In the genomic region with DNA sequence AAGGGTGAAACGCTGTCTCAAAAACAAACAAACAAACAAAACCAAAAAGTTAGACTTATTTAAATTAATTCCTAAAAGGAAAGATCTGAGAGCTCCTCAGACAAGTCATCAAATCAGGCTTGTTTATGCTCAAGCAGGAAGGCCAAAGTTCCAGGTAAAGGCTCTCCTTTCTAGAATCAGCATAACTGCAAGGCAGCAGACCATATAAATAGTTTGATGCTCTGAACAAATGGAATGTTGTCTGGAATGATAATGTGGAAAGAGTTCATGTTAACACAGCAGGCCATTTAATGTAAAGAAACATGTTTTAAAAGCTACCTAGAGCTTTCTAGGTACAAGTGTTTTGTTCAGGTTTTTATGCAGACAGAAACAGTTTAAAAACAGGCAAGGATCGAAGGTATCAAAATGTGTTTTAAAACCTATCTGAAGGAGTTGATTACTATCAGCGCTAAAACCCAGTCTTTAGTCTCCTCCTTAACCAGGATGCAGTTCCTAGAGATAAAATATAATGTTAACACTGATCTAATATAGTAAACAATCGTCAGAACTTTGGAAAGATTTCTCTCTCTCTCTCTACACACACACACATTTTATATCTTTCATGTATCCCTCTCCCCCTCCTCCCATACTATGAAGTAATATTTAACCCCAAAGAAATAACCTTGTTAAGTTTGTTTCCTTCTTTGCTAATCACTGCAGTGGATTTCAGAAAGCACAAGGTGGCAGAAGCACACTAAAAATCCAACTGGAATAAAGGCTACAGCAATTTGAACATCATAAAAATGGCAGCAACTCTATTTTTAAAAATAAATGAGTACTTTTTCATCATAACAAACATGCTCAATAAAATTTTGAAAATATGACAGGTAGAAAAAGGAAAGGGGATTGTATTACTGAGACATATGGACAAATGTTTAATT, we compare ENCODE assay signal across 8 cellular contexts.
DNase-seq lines count a peak whose midpoint lies in the region; ATAC-seq, FAIRE-seq and TF ChIP-seq lines count a peak whose summit lies in the region.

No MANE protein-coding gene starts in this region.

- H3K9me3 Mint-ChIP-seq in WTC11 = peaks cover 31% of the 10 kb centered on the region
- no peaks in the 10 kb centered on the region for H3K9me3 Mint-ChIP-seq in stimulated activated memory B cell treated with anti-CD40 and anti-IgM and Interleukin-4, amounts not matched to agents 10 μg/mL and 1 μg/mL and 100 μg/mL, for 72 hours

- peaks cover 72% of the 10 kb centered on the region for H3K36me3 Mint-ChIP-seq in WTC11
- peaks cover 26% of the 10 kb centered on the region for H3K36me3 Mint-ChIP-seq in stimulated activated memory B cell treated with anti-CD40 and anti-IgM and Interleukin-4, amounts not matched to agents 10 μg/mL and 1 μg/mL and 100 μg/mL, for 72 hours

- peak overlapping the region; percentile 44; the same call in 1 of the 2 replicates for H3K27ac Mint-ChIP-seq in WTC11
- no peak overlapping the region for H3K27ac Mint-ChIP-seq in stimulated activated memory B cell treated with anti-CD40 and anti-IgM and Interleukin-4, amounts not matched to agents 10 μg/mL and 1 μg/mL and 100 μg/mL, for 72 hours

- no peak for TF ChIP-seq CTCF in WTC11 (IDR thresholded peaks at IDR 0.05)

- H3K4me1 Mint-ChIP-seq in WTC11 = peaks cover 50% of the 10 kb centered on the region
- peaks cover 6% of the 10 kb centered on the region for H3K4me1 Mint-ChIP-seq in stimulated activated memory B cell treated with anti-CD40 and anti-IgM and Interleukin-4, amounts not matched to agents 10 μg/mL and 1 μg/mL and 100 μg/mL, for 72 hours

- ATAC-seq in WTC11 = no peak
- no peak for ATAC-seq in stimulated activated memory B cell treated with anti-CD40 and anti-IgM and Interleukin-4, amounts not matched to agents 10 μg/mL and 1 μg/mL and 100 μg/mL, for 72 hours

- peak; percentile 96 for FAIRE-seq in islet of Langerhans (lab: Jason Lieb, UNC)

- CTCF ChIA-PET in WTC11 (lab: Charles Lee) = interaction anchor here (0.6 kb wide), 1 partner anchor 185 kb away, joined by 3 read pairs; no protein-coding TSS in a partner anchor

- H3K4me3 Mint-ChIP-seq in WTC11 = no peak overlapping the region
- no peak overlapping the region for H3K4me3 Mint-ChIP-seq in stimulated activated memory B cell treated with anti-CD40 and anti-IgM and Interleukin-4, amounts not matched to agents 10 μg/mL and 1 μg/mL and 100 μg/mL, for 72 hours

- no peaks in the 10 kb centered on the region for H3K27me3 Mint-ChIP-seq in WTC11 (ENCODE audit: low read depth)
- H3K27me3 Mint-ChIP-seq in stimulated activated memory B cell treated with anti-CD40 and anti-IgM and Interleukin-4, amounts not matched to agents 10 μg/mL and 1 μg/mL and 100 μg/mL, for 72 hours = no peaks in the 10 kb centered on the region

- POLR2A ChIA-PET in WTC11 (lab: Charles Lee) = no interaction called here

- DNase-seq in GM04503 (ENCODE audit: low read depth) = peak; percentile 31
- peak; percentile 38 for DNase-seq in HuH-7.5 (ENCODE audit: low spot score)
- DNase-seq in WTC11 (ENCODE audit: low spot score) = no peak
- DNase-seq in COLO668 (lab: John Stamatoyannopoulos, UW; ENCODE audit: unreplicated experiment) = no peak
- DNase-seq in SHP77 (lab: John Stamatoyannopoulos, UW) = no peak
- no peak for DNase-seq in germinal center (ENCODE audit: low spot score)

TF ChIP-seq in WTC11, 78 proteins besides CTCF, POLR2A, EP300 and RAD21 (continues in another document):
- TF ChIP-seq TEAD1 (CRISPR knock-in tag; IDR thresholded peaks at IDR 0.05) (no peak), TCF7 (CRISPR knock-in tag; IDR thresholded peaks at IDR 0.05; ENCODE audit: low read depth) (no peak), GABPB1 (CRISPR knock-in tag; IDR thresholded peaks at IDR 0.05) (no peak), FOXJ3 (CRISPR knock-in tag; IDR thresholded peaks at IDR 0.05; ENCODE audit: borderline replicate concordance) (no peak), CREB1 (CRISPR knock-in tag; IDR thresholded peaks at IDR 0.05) (no peak), GRHL2 (CRISPR knock-in tag; IDR thresholded peaks at IDR 0.05; ENCODE audit: insufficient replicate concordance, severe bottlenecking) (no peak), SMAD4 (CRISPR knock-in tag; IDR thresholded peaks at IDR 0.05) (no peak), NFYB (CRISPR knock-in tag; conservative IDR thresholded peaks at IDR 0.05; ENCODE audit: low read depth) (no peak)
- TF ChIP-seq, protein P1, sequence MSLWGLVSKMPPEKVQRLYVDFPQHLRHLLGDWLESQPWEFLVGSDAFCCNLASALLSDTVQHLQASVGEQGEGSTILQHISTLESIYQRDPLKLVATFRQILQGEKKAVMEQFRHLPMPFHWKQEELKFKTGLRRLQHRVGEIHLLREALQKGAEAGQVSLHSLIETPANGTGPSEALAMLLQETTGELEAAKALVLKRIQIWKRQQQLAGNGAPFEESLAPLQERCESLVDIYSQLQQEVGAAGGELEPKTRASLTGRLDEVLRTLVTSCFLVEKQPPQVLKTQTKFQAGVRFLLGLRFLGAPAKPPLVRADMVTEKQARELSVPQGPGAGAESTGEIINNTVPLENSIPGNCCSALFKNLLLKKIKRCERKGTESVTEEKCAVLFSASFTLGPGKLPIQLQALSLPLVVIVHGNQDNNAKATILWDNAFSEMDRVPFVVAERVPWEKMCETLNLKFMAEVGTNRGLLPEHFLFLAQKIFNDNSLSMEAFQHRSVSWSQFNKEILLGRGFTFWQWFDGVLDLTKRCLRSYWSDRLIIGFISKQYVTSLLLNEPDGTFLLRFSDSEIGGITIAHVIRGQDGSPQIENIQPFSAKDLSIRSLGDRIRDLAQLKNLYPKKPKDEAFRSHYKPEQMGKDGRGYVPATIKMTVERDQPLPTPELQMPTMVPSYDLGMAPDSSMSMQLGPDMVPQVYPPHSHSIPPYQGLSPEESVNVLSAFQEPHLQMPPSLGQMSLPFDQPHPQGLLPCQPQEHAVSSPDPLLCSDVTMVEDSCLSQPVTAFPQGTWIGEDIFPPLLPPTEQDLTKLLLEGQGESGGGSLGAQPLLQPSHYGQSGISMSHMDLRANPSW (CRISPR knock-in tag; conservative IDR thresholded peaks at IDR 0.05; ENCODE audit: low read depth) = no peak
- TF ChIP-seq, protein P2, sequence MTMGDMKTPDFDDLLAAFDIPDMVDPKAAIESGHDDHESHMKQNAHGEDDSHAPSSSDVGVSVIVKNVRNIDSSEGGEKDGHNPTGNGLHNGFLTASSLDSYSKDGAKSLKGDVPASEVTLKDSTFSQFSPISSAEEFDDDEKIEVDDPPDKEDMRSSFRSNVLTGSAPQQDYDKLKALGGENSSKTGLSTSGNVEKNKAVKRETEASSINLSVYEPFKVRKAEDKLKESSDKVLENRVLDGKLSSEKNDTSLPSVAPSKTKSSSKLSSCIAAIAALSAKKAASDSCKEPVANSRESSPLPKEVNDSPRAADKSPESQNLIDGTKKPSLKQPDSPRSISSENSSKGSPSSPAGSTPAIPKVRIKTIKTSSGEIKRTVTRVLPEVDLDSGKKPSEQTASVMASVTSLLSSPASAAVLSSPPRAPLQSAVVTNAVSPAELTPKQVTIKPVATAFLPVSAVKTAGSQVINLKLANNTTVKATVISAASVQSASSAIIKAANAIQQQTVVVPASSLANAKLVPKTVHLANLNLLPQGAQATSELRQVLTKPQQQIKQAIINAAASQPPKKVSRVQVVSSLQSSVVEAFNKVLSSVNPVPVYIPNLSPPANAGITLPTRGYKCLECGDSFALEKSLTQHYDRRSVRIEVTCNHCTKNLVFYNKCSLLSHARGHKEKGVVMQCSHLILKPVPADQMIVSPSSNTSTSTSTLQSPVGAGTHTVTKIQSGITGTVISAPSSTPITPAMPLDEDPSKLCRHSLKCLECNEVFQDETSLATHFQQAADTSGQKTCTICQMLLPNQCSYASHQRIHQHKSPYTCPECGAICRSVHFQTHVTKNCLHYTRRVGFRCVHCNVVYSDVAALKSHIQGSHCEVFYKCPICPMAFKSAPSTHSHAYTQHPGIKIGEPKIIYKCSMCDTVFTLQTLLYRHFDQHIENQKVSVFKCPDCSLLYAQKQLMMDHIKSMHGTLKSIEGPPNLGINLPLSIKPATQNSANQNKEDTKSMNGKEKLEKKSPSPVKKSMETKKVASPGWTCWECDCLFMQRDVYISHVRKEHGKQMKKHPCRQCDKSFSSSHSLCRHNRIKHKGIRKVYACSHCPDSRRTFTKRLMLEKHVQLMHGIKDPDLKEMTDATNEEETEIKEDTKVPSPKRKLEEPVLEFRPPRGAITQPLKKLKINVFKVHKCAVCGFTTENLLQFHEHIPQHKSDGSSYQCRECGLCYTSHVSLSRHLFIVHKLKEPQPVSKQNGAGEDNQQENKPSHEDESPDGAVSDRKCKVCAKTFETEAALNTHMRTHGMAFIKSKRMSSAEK (CRISPR knock-in tag; IDR thresholded peaks at IDR 0.05; ENCODE audit: borderline replicate concordance) = no peak
- TF ChIP-seq, protein P3, sequence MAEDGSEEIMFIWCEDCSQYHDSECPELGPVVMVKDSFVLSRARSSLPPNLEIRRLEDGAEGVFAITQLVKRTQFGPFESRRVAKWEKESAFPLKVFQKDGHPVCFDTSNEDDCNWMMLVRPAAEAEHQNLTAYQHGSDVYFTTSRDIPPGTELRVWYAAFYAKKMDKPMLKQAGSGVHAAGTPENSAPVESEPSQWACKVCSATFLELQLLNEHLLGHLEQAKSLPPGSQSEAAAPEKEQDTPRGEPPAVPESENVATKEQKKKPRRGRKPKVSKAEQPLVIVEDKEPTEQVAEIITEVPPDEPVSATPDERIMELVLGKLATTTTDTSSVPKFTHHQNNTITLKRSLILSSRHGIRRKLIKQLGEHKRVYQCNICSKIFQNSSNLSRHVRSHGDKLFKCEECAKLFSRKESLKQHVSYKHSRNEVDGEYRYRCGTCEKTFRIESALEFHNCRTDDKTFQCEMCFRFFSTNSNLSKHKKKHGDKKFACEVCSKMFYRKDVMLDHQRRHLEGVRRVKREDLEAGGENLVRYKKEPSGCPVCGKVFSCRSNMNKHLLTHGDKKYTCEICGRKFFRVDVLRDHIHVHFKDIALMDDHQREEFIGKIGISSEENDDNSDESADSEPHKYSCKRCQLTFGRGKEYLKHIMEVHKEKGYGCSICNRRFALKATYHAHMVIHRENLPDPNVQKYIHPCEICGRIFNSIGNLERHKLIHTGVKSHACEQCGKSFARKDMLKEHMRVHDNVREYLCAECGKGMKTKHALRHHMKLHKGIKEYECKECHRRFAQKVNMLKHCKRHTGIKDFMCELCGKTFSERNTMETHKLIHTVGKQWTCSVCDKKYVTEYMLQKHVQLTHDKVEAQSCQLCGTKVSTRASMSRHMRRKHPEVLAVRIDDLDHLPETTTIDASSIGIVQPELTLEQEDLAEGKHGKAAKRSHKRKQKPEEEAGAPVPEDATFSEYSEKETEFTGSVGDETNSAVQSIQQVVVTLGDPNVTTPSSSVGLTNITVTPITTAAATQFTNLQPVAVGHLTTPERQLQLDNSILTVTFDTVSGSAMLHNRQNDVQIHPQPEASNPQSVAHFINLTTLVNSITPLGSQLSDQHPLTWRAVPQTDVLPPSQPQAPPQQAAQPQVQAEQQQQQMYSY (CRISPR knock-in tag; IDR thresholded peaks at IDR 0.05) = no peak

Comparison
In these comparisons a context has a peak if more than half of its experiments do, and no peak if none do; other contexts are left out.
1. DNase-seq: peak in GM04503 (single experiment) and HuH-7.5 (single experiment); none in WTC11 (single experiment), COLO668 (single experiment), SHP77 (0 of 2) and germinal center (single experiment).